In the genomic region with DNA sequence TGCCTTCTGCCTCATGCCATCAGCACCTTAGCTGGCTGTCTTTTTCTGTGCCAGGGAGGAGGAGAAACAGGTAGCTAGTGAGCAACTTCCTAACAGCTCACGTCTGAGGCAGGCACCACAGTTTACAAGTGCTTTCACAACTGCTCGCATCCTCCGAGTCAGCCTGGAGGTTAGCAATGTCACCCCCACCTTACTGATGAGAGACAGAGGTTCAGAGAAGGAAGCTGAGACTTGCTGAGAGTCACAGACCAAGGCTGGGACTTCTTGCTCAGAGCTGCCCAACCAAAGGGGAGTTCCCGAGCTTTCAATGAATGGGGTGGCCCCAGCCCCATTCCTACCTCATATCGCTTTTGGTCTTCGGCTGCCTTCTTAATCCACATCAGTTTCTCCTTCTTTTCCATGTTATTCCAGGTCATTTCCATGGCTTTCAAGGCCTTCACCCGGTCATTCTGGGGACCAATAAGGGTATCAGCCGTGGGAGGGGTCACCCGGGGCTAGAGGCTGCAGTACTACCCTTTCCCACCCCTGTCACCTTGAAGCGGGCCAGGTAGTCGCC, we compare ENCODE assay signal across 8 cellular contexts. TPM values are rescaled to one million over a fixed set of nuclear protein-coding genes. Genes with fewer than 3 reads are reported as not detected.
DNase-seq lines count a peak whose midpoint lies in the region; ATAC-seq lines count a peak whose summit lies in the region.

No MANE protein-coding gene starts in this region.

- H3K27me3 Mint-ChIP-seq in activated CD8-positive, alpha-beta T cell treated with anti-CD3 and anti-CD28 coated beads, Interleukin-2, amount 10 ng/mL, durations not matched to agents 7 days and 5 days (ENCODE audit: low read depth) = no peaks in the 10 kb centered on the region

- H3K36me3 Mint-ChIP-seq in activated CD8-positive, alpha-beta T cell treated with anti-CD3 and anti-CD28 coated beads, Interleukin-2, amount 10 ng/mL, durations not matched to agents 7 days and 5 days (ENCODE audit: low read depth) = peaks cover 66% of the 10 kb centered on the region

- peaks cover 90% of the 10 kb centered on the region for H3K36me3 ChIP-seq in BLaER1
- peaks cover 54 to 56% of the 10 kb centered on the region in 2 donors for H3K36me3 ChIP-seq in mucosa of rectum (ENCODE audit: control insufficient read depth in 2 of 2, insufficient read depth in 2 of 2, low read length in 2 of 2)

- peak overlapping the region; percentile 84 for H3K27ac Mint-ChIP-seq in activated CD8-positive, alpha-beta T cell treated with anti-CD3 and anti-CD28 coated beads, Interleukin-2, amount 10 ng/mL, durations not matched to agents 7 days and 5 days

- H3K4me1 ChIP-seq in BLaER1 (peaks cover 51% of the 10 kb centered on the region), mucosa of rectum (ENCODE audit: control insufficient read depth in 2 of 2, insufficient read depth in 2 of 2, low read length in 2 of 2) (peaks cover 10 to 13% of the 10 kb centered on the region in 2 donors)

- peak overlapping the region; percentile 86; the same call in 1 of the 2 replicates for H3K27ac ChIP-seq in BLaER1
- peak overlapping the region in 1 of 2 donors; percentile 16 for H3K27ac ChIP-seq in mucosa of rectum (ENCODE audit: low read depth in 2 of 2, low read length in 2 of 2)

- H3K9ac ChIP-seq in BLaER1 (peak overlapping the region; percentile 34; the same call in 1 of the 2 replicates), mucosa of rectum (ENCODE audit: low read depth in 1 of 2, low read length in 2 of 2) (peak overlapping the region; percentile 6 to 41)

- peak overlapping the region; percentile 68 for H3K4me3 Mint-ChIP-seq in activated CD8-positive, alpha-beta T cell treated with anti-CD3 and anti-CD28 coated beads, Interleukin-2, amount 10 ng/mL, durations not matched to agents 7 days and 5 days

- no peaks in the 10 kb centered on the region for H3K9me3 Mint-ChIP-seq in activated CD8-positive, alpha-beta T cell treated with anti-CD3 and anti-CD28 coated beads, Interleukin-2, amount 10 ng/mL, durations not matched to agents 7 days and 5 days (ENCODE audit: insufficient read depth)

- CTCF ChIA-PET in activated CD8-positive, alpha-beta T cell treated with anti-CD3 and anti-CD28 coated beads, Interleukin-2, amount 10 ng/mL, durations not matched to agents 7 days and 5 days (lab: Charles Lee) = interaction anchor here (0.6 to 6.7 kb wide), 48 partner anchors 8 to 313 kb away, joined by 3 to 68 read pairs (median 5); partner anchors contain the start of genes ATXN7L3, GRN, HDAC5 and RUNDC3A

- H3K9me3 ChIP-seq in BLaER1 = no peaks in the 10 kb centered on the region
- no peaks in the 10 kb centered on the region for H3K9me3 ChIP-seq in mucosa of rectum (ENCODE audit: control insufficient read depth in 2 of 2, low read length in 2 of 2)

- H4K20me1 ChIP-seq in BLaER1 = peaks cover 59% of the 10 kb centered on the region

- H3K4me3 ChIP-seq in BLaER1 = no peak overlapping the region
- H3K4me3 ChIP-seq in mucosa of rectum (ENCODE audit: low read length in 2 of 2) = peak overlapping the region; percentile 17 to 20

- peak; percentile 33 for DNase-seq in activated CD8-positive, alpha-beta T cell treated with anti-CD3 and anti-CD28 coated beads, Interleukin-2, amount 10 ng/mL, durations not matched to agents 7 days and 5 days
- no peak for DNase-seq in LoVo (ENCODE audit: low spot score)
- no peak for DNase-seq in HuH-7 (ENCODE audit: low spot score)
- no peak for DNase-seq in DMS53 treated with DMSO at 0.1 percent for 48 hours (lab: John Stamatoyannopoulos, UW; ENCODE audit: unreplicated experiment)

- H3K27me3 ChIP-seq in BLaER1 (no peaks in the 10 kb centered on the region), mucosa of rectum (ENCODE audit: control insufficient read depth in 2 of 2, insufficient read depth in 2 of 2, low read length in 2 of 2) (no peaks in the 10 kb centered on the region)

- H3K4me1 Mint-ChIP-seq in activated CD8-positive, alpha-beta T cell treated with anti-CD3 and anti-CD28 coated beads, Interleukin-2, amount 10 ng/mL, durations not matched to agents 7 days and 5 days (ENCODE audit: low read depth) = peaks cover 54% of the 10 kb centered on the region

- H3K4me2 ChIP-seq in BLaER1 = peak overlapping the region; percentile 76

- ATAC-seq in HG02588 (IDR thresholded peaks at IDR 0.05; ENCODE audit: unreplicated experiment) = peak; percentile 19
- ATAC-seq in activated CD8-positive, alpha-beta T cell treated with anti-CD3 and anti-CD28 coated beads, Interleukin-2, amount 10 ng/mL, durations not matched to agents 7 days and 5 days = no peak
- no peak for ATAC-seq in GM19455 (IDR thresholded peaks at IDR 0.05; ENCODE audit: unreplicated experiment)

- POLR2A ChIA-PET in activated CD8-positive, alpha-beta T cell treated with anti-CD3 and anti-CD28 coated beads, Interleukin-2, amount 10 ng/mL, durations not matched to agents 7 days and 5 days (lab: Charles Lee) = interaction anchor here (0.6 to 3.6 kb wide), 10 partner anchors 9 to 122 kb away, joined by 3 to 33 read pairs (median 8); partner anchors contain the start of genes SLC25A39, TMUB2 and UBTF

RNA-seq across cellular contexts. Expression of gene UBTF, which starts 9.6 kb away (rescaled TPM):
- 100 to 1,000 TPM; 165 to 182 TPM for total RNA-seq in activated CD8-positive, alpha-beta T cell treated with anti-CD3 and anti-CD28 coated beads, Interleukin-2, amount 10 ng/mL, durations not matched to agents 7 days and 5 days

RNA-seq across cellular contexts. Expression of gene ATXN7L3, which starts 10.2 kb away (rescaled TPM):
- total RNA-seq in activated CD8-positive, alpha-beta T cell treated with anti-CD3 and anti-CD28 coated beads, Interleukin-2, amount 10 ng/mL, durations not matched to agents 7 days and 5 days = 100 to 1,000 TPM; 116 to 120 TPM

RNA-seq across cellular contexts. Expression of gene TMUB2, which starts 23.1 kb away (rescaled TPM):
- total RNA-seq in activated CD8-positive, alpha-beta T cell treated with anti-CD3 and anti-CD28 coated beads, Interleukin-2, amount 10 ng/mL, durations not matched to agents 7 days and 5 days = 10 to 100 TPM; 26.7 to 27.9 TPM

RNA-seq across cellular contexts. Expression of gene ASB16, which starts 39.4 kb away (rescaled TPM):
- total RNA-seq in activated CD8-positive, alpha-beta T cell treated with anti-CD3 and anti-CD28 coated beads, Interleukin-2, amount 10 ng/mL, durations not matched to agents 7 days and 5 days = under 1 TPM; 0.26 to 0.42 TPM

RNA-seq across cellular contexts. Expression of gene SLC4A1, which starts 58.1 kb away (rescaled TPM):
- not detected for total RNA-seq in activated CD8-positive, alpha-beta T cell treated with anti-CD3 and anti-CD28 coated beads, Interleukin-2, amount 10 ng/mL, durations not matched to agents 7 days and 5 days
